1 cellular context compared by ENCODE assay signal in the genomic region with DNA sequence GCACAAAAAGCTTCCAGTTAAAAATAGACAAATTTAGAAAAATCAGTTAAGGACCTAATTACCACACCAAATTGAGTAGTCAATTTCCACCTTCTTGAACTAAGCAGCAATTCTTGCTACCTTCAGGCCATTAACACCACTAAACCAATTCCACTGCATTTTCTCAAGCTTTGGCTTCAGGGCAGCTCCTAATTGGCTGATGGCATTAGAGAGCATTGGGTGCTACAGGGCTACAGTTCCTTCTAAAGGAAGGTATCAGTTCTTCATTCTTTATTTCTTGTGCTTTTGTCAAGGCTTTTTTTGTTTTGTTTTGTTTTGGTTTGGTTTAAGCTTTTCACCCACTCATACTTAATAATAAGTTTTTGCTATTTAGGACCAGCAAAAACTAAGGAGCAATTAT.
TF ChIP-seq lines count a peak whose summit lies in the region.

No MANE protein-coding gene starts in this region.

TF ChIP-seq in GM12878, 131 proteins besides CTCF, POLR2A, EP300 and RAD21 (continued from another document):
- TF ChIP-seq, protein P1, sequence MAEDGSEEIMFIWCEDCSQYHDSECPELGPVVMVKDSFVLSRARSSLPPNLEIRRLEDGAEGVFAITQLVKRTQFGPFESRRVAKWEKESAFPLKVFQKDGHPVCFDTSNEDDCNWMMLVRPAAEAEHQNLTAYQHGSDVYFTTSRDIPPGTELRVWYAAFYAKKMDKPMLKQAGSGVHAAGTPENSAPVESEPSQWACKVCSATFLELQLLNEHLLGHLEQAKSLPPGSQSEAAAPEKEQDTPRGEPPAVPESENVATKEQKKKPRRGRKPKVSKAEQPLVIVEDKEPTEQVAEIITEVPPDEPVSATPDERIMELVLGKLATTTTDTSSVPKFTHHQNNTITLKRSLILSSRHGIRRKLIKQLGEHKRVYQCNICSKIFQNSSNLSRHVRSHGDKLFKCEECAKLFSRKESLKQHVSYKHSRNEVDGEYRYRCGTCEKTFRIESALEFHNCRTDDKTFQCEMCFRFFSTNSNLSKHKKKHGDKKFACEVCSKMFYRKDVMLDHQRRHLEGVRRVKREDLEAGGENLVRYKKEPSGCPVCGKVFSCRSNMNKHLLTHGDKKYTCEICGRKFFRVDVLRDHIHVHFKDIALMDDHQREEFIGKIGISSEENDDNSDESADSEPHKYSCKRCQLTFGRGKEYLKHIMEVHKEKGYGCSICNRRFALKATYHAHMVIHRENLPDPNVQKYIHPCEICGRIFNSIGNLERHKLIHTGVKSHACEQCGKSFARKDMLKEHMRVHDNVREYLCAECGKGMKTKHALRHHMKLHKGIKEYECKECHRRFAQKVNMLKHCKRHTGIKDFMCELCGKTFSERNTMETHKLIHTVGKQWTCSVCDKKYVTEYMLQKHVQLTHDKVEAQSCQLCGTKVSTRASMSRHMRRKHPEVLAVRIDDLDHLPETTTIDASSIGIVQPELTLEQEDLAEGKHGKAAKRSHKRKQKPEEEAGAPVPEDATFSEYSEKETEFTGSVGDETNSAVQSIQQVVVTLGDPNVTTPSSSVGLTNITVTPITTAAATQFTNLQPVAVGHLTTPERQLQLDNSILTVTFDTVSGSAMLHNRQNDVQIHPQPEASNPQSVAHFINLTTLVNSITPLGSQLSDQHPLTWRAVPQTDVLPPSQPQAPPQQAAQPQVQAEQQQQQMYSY (CRISPR knock-in tag; IDR thresholded peaks at IDR 0.05) = no peak
- TF ChIP-seq ZNF384 (IDR thresholded peaks at IDR 0.05; ENCODE audit: borderline replicate concordance, low read depth, low read length) = 0 out of 2 replicates have a peak, but pooled peaks have one; percentile 33
- TF ChIP-seq ASH2L (IDR thresholded peaks at IDR 0.05; ENCODE audit: borderline replicate concordance, low read depth) = no peak
- no peak for TF ChIP-seq STAT3 (IDR thresholded peaks at IDR 0.05; ENCODE audit: low read depth, low read length)
- TF ChIP-seq NFXL1 (IDR thresholded peaks at IDR 0.05; ENCODE audit: borderline replicate concordance) = no peak
- no peak for TF ChIP-seq ZSCAN29 (IDR thresholded peaks at IDR 0.05)
